22 cellular contexts compared by ENCODE assay signal in genomic region chr7:26127411-26127810, GRCh38. TPM values are rescaled to one million over a fixed set of nuclear protein-coding genes. Genes with fewer than 3 reads are reported as not detected.
DNase-seq lines count a peak whose midpoint lies in the region; ATAC-seq and TF ChIP-seq lines count a peak whose summit lies in the region.
"Had no signal": no experiment of that assay in that cellular context is flagged by ENCODE, and none has a peak within 500 bp of the region (broad histone marks: within the 10 kb centered on the region; RNA-seq: fewer than 3 reads in every experiment).

No MANE protein-coding gene starts in this region.

- H3K27me3 ChIP-seq in Peyer's patch (no peaks in the 10 kb centered on the region), neural progenitor cell (no peaks in the 10 kb centered on the region)
- H3K27me3 ChIP-seq: ascending aorta, uterus had no signal

- H3K4me1 Mint-ChIP-seq in neural progenitor cell, result peaks cover 3% of the 10 kb centered on the region
- H3K4me1 Mint-ChIP-seq: activated naive CD4-positive, alpha-beta T cell treated with anti-CD3 and anti-CD28 coated beads, Interleukin-2, amount 50 U/mL, for 24 hours; central memory CD8-positive, alpha-beta T cell had no signal

- no peaks in the 10 kb centered on the region for H3K79me2 ChIP-seq in neural progenitor cell (ENCODE audit: low read depth)

- DNase-seq in NCI-H2029 (lab: John Stamatoyannopoulos, UW) (peak; percentile 8), NCI-H2029 treated with DMSO at 0.1 percent for 48 hours (lab: John Stamatoyannopoulos, UW) (no peak), Peyer's patch (peak in 2 of 3 donors; percentile 26 to 49), neural progenitor cell (ENCODE audit: low spot score) (no peak), NCI-H1694 treated with DMSO at 0.1 percent for 48 hours (lab: John Stamatoyannopoulos, UW) (no peak)
- no peak for DNase-seq in activated effector memory CD4-positive, alpha-beta T cell treated with Interleukin-2 at 50 U/mL for 16 hours
- DNase-seq: activated CD8-positive, alpha-beta T cell treated with anti-CD3 and anti-CD28 coated beads, Interleukin-2, amount 10 ng/mL, durations not matched to agents 7 days and 5 days; activated T-cell treated with anti-CD3 and anti-CD28 coated beads, Interleukin-2, amount 50 U/mL, for 1 hour; BE2C; COR-L47; foreskin melanocyte; H7; NCI-H2171 treated with DMSO at 0.1 percent for 48 hours; NK-92 treated with Interleukin-12 subunit alpha and Interleukin-12 subunit beta, amount 100 ng/mL, for 24 hours; T1000; uterus had no signal

- TF ChIP-seq CTCF in Peyer's patch (IDR thresholded peaks at IDR 0.05) (no peak), neural progenitor cell (IDR thresholded peaks at IDR 0.05) (no peak)

- H3K4me2 ChIP-seq in neural progenitor cell, result no peak overlapping the region

- no peak for TF ChIP-seq POLR2A in Peyer's patch (IDR thresholded peaks at IDR 0.05)

- H3F3A ChIP-seq in neural progenitor cell (ENCODE audit: low read depth), result no peaks in the 10 kb centered on the region

- H4K20me1 ChIP-seq in neural progenitor cell (ENCODE audit: low read depth), result no peaks in the 10 kb centered on the region

- H3K4me1 ChIP-seq in Peyer's patch, result no peaks in the 10 kb centered on the region
- H3K4me1 ChIP-seq in neural progenitor cell, result no peaks in the 10 kb centered on the region
- H3K4me1 ChIP-seq: ascending aorta, BE2C, uterus had no signal

- no peaks in the 10 kb centered on the region for H3K36me3 ChIP-seq in Peyer's patch
- no peaks in the 10 kb centered on the region for H3K36me3 ChIP-seq in neural progenitor cell
- H3K36me3 ChIP-seq: ascending aorta, BE2C, uterus had no signal

- ATAC-seq in HG02642 (IDR thresholded peaks at IDR 0.05; ENCODE audit: poor library complexity, unreplicated experiment) (peak; percentile 45), GM19023 (IDR thresholded peaks at IDR 0.05; ENCODE audit: unreplicated experiment) (no peak)
- ATAC-seq: activated CD8-positive, alpha-beta T cell treated with anti-CD3 and anti-CD28 coated beads, Interleukin-2, amount 10 ng/mL, durations not matched to agents 7 days and 5 days; SK-N-SH treated with all-trans-retinoic acid at 6 μM for 48 hours had no signal

- H3K9me3 Mint-ChIP-seq in neural progenitor cell, result peaks cover 7% of the 10 kb centered on the region
- H3K9me3 Mint-ChIP-seq: activated naive CD4-positive, alpha-beta T cell treated with anti-CD3 and anti-CD28 coated beads, Interleukin-2, amount 50 U/mL, for 24 hours; central memory CD8-positive, alpha-beta T cell had no signal

- H2AFZ ChIP-seq in neural progenitor cell (replicated peaks), result no peak overlapping the region

- no peak overlapping the region for H3K9ac ChIP-seq in neural progenitor cell

- H3K4me3 Mint-ChIP-seq in neural progenitor cell, result peak overlapping the region; percentile 44
- H3K4me3 Mint-ChIP-seq: activated CD8-positive, alpha-beta T cell treated with anti-CD3 and anti-CD28 coated beads, Interleukin-2, amount 10 ng/mL, durations not matched to agents 7 days and 5 days; activated naive CD4-positive, alpha-beta T cell treated with anti-CD3 and anti-CD28 coated beads, Interleukin-2, amount 50 U/mL, for 24 hours; central memory CD8-positive, alpha-beta T cell had no signal

- no peak overlapping the region for H3K27ac Mint-ChIP-seq in neural progenitor cell
- H3K27ac Mint-ChIP-seq: activated CD8-positive, alpha-beta T cell treated with anti-CD3 and anti-CD28 coated beads, Interleukin-2, amount 10 ng/mL, durations not matched to agents 7 days and 5 days; activated naive CD4-positive, alpha-beta T cell treated with anti-CD3 and anti-CD28 coated beads, Interleukin-2, amount 50 U/mL, for 24 hours had no signal

- no peaks in the 10 kb centered on the region for H3K27me3 Mint-ChIP-seq in neural progenitor cell (ENCODE audit: insufficient read depth, low read depth)
- H3K27me3 Mint-ChIP-seq: activated naive CD4-positive, alpha-beta T cell treated with anti-CD3 and anti-CD28 coated beads, Interleukin-2, amount 50 U/mL, for 24 hours had no signal

- H3K27ac ChIP-seq in Peyer's patch, result no peak overlapping the region
- H3K27ac ChIP-seq in neural progenitor cell, result no peak overlapping the region
- H3K27ac ChIP-seq: ascending aorta, uterus had no signal

- H3K4me3 ChIP-seq in Peyer's patch, result no peak overlapping the region
- no peak overlapping the region for H3K4me3 ChIP-seq in neural progenitor cell
- H3K4me3 ChIP-seq: ascending aorta, uterus had no signal

- H3K9me3 ChIP-seq in Peyer's patch, result no peaks in the 10 kb centered on the region
- no peaks in the 10 kb centered on the region for H3K9me3 ChIP-seq in neural progenitor cell (ENCODE audit: low read depth)
- H3K9me3 ChIP-seq: ascending aorta, BE2C, uterus had no signal

- H3K36me3 Mint-ChIP-seq in neural progenitor cell, result peaks cover 3% of the 10 kb centered on the region
- H3K36me3 Mint-ChIP-seq: activated naive CD4-positive, alpha-beta T cell treated with anti-CD3 and anti-CD28 coated beads, Interleukin-2, amount 50 U/mL, for 24 hours had no signal

RNA-seq across cellular contexts. Expression of gene NFE2L3, which starts 24.6 kb away (rescaled TPM):
- total RNA-seq in Peyer's patch (10 to 100 TPM in 1 of 4 donors, 1 to 10 TPM in 3; 5.3 to 10.5 (median 6.6) TPM), neural progenitor cell (ENCODE audit: low replicate concordance) (6.2 and 6.9 TPM in 2 replicates)

Comparison
In these comparisons a context has a peak if more than half of its experiments do, and no peak if none do; other contexts are left out.
1. DNase-seq: peak in NCI-H2029 (single experiment) and Peyer's patch (2 of 3); none in NCI-H2029 treated with DMSO at 0.1 percent for 48 hours (single experiment), neural progenitor cell (single experiment), NCI-H1694 treated with DMSO at 0.1 percent for 48 hours (single experiment) and activated effector memory CD4-positive, alpha-beta T cell treated with Interleukin-2 at 50 U/mL for 16 hours (single experiment).